6 cellular contexts compared by ENCODE assay signal in genomic region chr10:133379801-133380666, GRCh38. TPM values are rescaled to one million over a fixed set of nuclear protein-coding genes. Genes with fewer than 3 reads are reported as not detected.
DNase-seq lines count a peak whose midpoint lies in the region; ATAC-seq, FAIRE-seq and TF ChIP-seq lines count a peak whose summit lies in the region.

No MANE protein-coding gene starts in this region.

- TF ChIP-seq CTCF in activated B cell treated with CpG ODN at 0.5 μM for 24 hours (IDR thresholded peaks at IDR 0.05), result no peak
- no peak for TF ChIP-seq CTCF in lower lobe of right lung (IDR thresholded peaks at IDR 0.05)

- H3K27ac Mint-ChIP-seq in activated B cell treated with CpG ODN at 0.5 μM for 24 hours, result peak overlapping the region; percentile 50

- CTCF ChIA-PET in activated B cell treated with CpG ODN at 0.5 μM for 24 hours (lab: Charles Lee), result interaction anchor here (0.8 to 0.9 kb wide), 2 partner anchors 10 to 51 kb away, joined by 3 read pairs; no protein-coding TSS in a partner anchor

- H3K27me3 ChIP-seq in BLaER1 treated with 17β-estradiol and CSF1 and Interleukin-3, amounts not matched to agents 10 nM and 100 nM, result peaks cover 0 to 7% (median 0%) of the 10 kb centered on the region in 11 experiments; a peak in 1 of 22 replicates
- no peaks in the 10 kb centered on the region for H3K27me3 ChIP-seq in lower lobe of right lung (ENCODE audit: low read depth)

- peak overlapping the region in 6 of 11 experiments; percentile 40 to 64 (median 54); a peak in 6 of 22 replicates for H3K27ac ChIP-seq in BLaER1 treated with 17β-estradiol and CSF1 and Interleukin-3, amounts not matched to agents 10 nM and 100 nM
- H3K27ac ChIP-seq in lower lobe of right lung, result peak overlapping the region; percentile 76

- peak overlapping the region; percentile 91 to 99 (median 96) for H3K4me2 ChIP-seq in BLaER1 treated with 17β-estradiol and CSF1 and Interleukin-3, amounts not matched to agents 10 nM and 100 nM

- H3K27me3 Mint-ChIP-seq in activated B cell treated with CpG ODN at 0.5 μM for 24 hours, result no peaks in the 10 kb centered on the region

- H3K4me1 Mint-ChIP-seq in activated B cell treated with CpG ODN at 0.5 μM for 24 hours, result peaks cover 38% of the 10 kb centered on the region

- POLR2A ChIA-PET in activated B cell treated with CpG ODN at 0.5 μM for 24 hours (lab: Charles Lee), result interaction anchor here (1.2 to 6.6 kb wide), 2 partner anchors 10 to 14 kb away, joined by 4 to 52 read pairs; partner anchors contain the start of gene MTG1

- H3K4me3 ChIP-seq in BLaER1 treated with 17β-estradiol and CSF1 and Interleukin-3, amounts not matched to agents 10 nM and 100 nM, result peak overlapping the region; percentile 69 to 90 (median 76)
- H3K4me3 ChIP-seq in lower lobe of right lung, result peak overlapping the region; percentile 95

- intact Hi-C loops in activated B cell treated with CpG ODN at 0.5 μM for 24 hours (cut with micrococcal nuclease), result loop anchor here (1.0 to 10.0 kb wide), 5 partner anchors 9 to 1045 kb away; partner anchors contain the start of genes LRRC27 and MTG1
- intact Hi-C loops in lower lobe of right lung (cut with DNase I), result no loop called here

- peaks cover 22% of the 10 kb centered on the region for H3K36me3 Mint-ChIP-seq in activated B cell treated with CpG ODN at 0.5 μM for 24 hours (ENCODE audit: low read depth)

- H4K20me1 ChIP-seq in BLaER1 treated with 17β-estradiol and CSF1 and Interleukin-3, amounts not matched to agents 10 nM and 100 nM, result peaks cover 0 to 9% (median 0%) of the 10 kb centered on the region in 11 experiments; a peak in 3 of 22 replicates

- no peak for DNase-seq in activated B cell treated with CpG ODN at 0.5 μM for 24 hours
- peak; percentile 55 for DNase-seq in lower lobe of right lung
- no peak for DNase-seq in GM12892 (ENCODE audit: insufficient read length)

- no peak for FAIRE-seq in GM12892 (lab: Jason Lieb, UNC)

- TF ChIP-seq POLR2A in GM12892 (IDR thresholded peaks at IDR 0.05; ENCODE audit: low read depth, low read length), result no peak

- peaks cover 30 to 73% (median 57%) of the 10 kb centered on the region in 10 experiments for H3K4me1 ChIP-seq in BLaER1 treated with 17β-estradiol and CSF1 and Interleukin-3, amounts not matched to agents 10 nM and 100 nM
- peaks cover 20% of the 10 kb centered on the region for H3K4me1 ChIP-seq in lower lobe of right lung

- peaks cover 0 to 12% (median 0%) of the 10 kb centered on the region in 11 experiments; a peak in 1 of 22 replicates for H3K36me3 ChIP-seq in BLaER1 treated with 17β-estradiol and CSF1 and Interleukin-3, amounts not matched to agents 10 nM and 100 nM
- H3K36me3 ChIP-seq in lower lobe of right lung, result peaks cover 9% of the 10 kb centered on the region

- H3K9me3 ChIP-seq in BLaER1 treated with 17β-estradiol and CSF1 and Interleukin-3, amounts not matched to agents 10 nM and 100 nM (replicated peaks in 1 of 11), result no peaks in the 10 kb centered on the region
- no peaks in the 10 kb centered on the region for H3K9me3 ChIP-seq in lower lobe of right lung

- peak overlapping the region; percentile 81 for H3K4me3 Mint-ChIP-seq in activated B cell treated with CpG ODN at 0.5 μM for 24 hours

- no peaks in the 10 kb centered on the region for H3K9me3 Mint-ChIP-seq in activated B cell treated with CpG ODN at 0.5 μM for 24 hours

- H3K9ac ChIP-seq in BLaER1 treated with 17β-estradiol and CSF1 and Interleukin-3, amounts not matched to agents 10 nM and 100 nM, result peak overlapping the region; percentile 63 to 87 (median 76); a peak in 20 of 22 replicates

- ATAC-seq in activated B cell treated with CpG ODN at 0.5 μM for 24 hours (ENCODE audit: low read depth), result no peak
- ATAC-seq in lower lobe of right lung, result no peak
- no peak for ATAC-seq in GM21367 (IDR thresholded peaks at IDR 0.05; ENCODE audit: unreplicated experiment)
- ATAC-seq in GM19023 (IDR thresholded peaks at IDR 0.05; ENCODE audit: unreplicated experiment), result no peak

RNA-seq across cellular contexts. Expression of gene PAOX, which starts 1.0 kb away (rescaled TPM):
- 14.1 and 16.9 TPM in 2 replicates for total RNA-seq in activated B cell treated with CpG ODN at 0.5 μM for 24 hours
- total RNA-seq in lower lobe of right lung, result 6.9 TPM
- 7.1 TPM for polyA plus RNA-seq in GM12892 (2012; ENCODE audit: missing spikeins)

RNA-seq across cellular contexts. Expression of gene ECHS1, which starts 6.9 kb away (rescaled TPM):
- total RNA-seq in activated B cell treated with CpG ODN at 0.5 μM for 24 hours (37.7 and 39.4 TPM in 2 replicates), lower lobe of right lung (59.5 TPM)
- 79.0 TPM for polyA plus RNA-seq in GM12892 (2012; ENCODE audit: missing spikeins)

RNA-seq across cellular contexts. Expression of gene MTG1, which starts 13.9 kb away (rescaled TPM):
- total RNA-seq in activated B cell treated with CpG ODN at 0.5 μM for 24 hours (67.6 and 83.1 TPM in 2 replicates), lower lobe of right lung (41.7 TPM)
- polyA plus RNA-seq in GM12892 (2012; ENCODE audit: missing spikeins), result 38.8 TPM

RNA-seq across cellular contexts. Expression of gene FUOM, which starts 22.2 kb away (rescaled TPM):
- total RNA-seq in activated B cell treated with CpG ODN at 0.5 μM for 24 hours, result 37.2 and 39.1 TPM in 2 replicates
- 31.0 TPM for total RNA-seq in lower lobe of right lung
- 17.9 TPM for polyA plus RNA-seq in GM12892 (2012; ENCODE audit: missing spikeins)

RNA-seq across cellular contexts. Expression of gene PRAP1, which starts 32.9 kb away (rescaled TPM):
- total RNA-seq in activated B cell treated with CpG ODN at 0.5 μM for 24 hours (not detected in 2 replicates), lower lobe of right lung (not detected)
- not detected for polyA plus RNA-seq in GM12892 (2012; ENCODE audit: missing spikeins)
